18 cellular contexts compared by ENCODE assay signal in the genomic region with DNA sequence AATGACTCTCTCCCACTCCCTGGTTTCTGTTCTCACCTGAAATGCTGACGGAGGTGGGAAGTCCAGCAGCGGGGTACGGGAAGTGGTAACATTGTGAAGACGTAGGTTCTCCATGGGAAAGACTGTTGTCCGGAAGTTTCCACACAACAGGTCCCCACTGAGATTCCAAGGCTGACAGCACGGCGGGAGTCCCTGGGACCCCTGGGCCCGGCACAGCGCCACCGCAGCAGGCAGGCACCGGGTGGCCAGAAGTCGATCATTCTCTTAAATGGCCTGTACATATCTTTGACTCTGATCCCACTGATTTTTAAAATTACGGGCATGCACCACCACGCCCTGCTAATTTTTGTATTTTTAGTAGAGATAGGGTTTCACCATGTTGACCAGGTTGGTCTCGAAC.
DNase-seq lines count a peak whose midpoint lies in the region; ATAC-seq and TF ChIP-seq lines count a peak whose summit lies in the region.
"Had no signal": no experiment of that assay in that cellular context is flagged by ENCODE, and none has a peak within 500 bp of the region (broad histone marks: within the 10 kb centered on the region; RNA-seq: fewer than 3 reads in every experiment).

No MANE protein-coding gene starts in this region.

- no peaks in the 10 kb centered on the region for H3K9me3 ChIP-seq in stomach
- H3K9me3 ChIP-seq: A549, Caco-2, HAP-1 had no signal

- no peak for TF ChIP-seq POLR2A in stomach (IDR thresholded peaks at IDR 0.05)

- peak; percentile 30 for DNase-seq in H7
- DNase-seq in islet precursor cell: peak; percentile 22
- peak; percentile 42 for DNase-seq in posterior vena cava (ENCODE audit: low spot score)
- DNase-seq in stomach: peak; percentile 14
- no peak for DNase-seq in NCI-H2227 (lab: John Stamatoyannopoulos, UW; ENCODE audit: unreplicated experiment)
- DNase-seq in HEK293T (ENCODE audit: extremely low spot score): no peak
- no peak for DNase-seq in activated naive CD4-positive, alpha-beta T cell treated with anti-CD3 and anti-CD28 coated beads, Interleukin-2, amount 10 ng/mL, durations not matched to agents 7 days and 5 days
- DNase-seq: 8988T; C1 segment of cervical spinal cord; Caco-2; CD4-positive, CD25-positive, alpha-beta regulatory T cell; CD8-positive, alpha-beta T cell; DMS153; DND-41 had no signal

- ATAC-seq in GM18520 (IDR thresholded peaks at IDR 0.05; ENCODE audit: unreplicated experiment): no peak
- ATAC-seq: A549; CD8-positive, alpha-beta T cell; GM23338 had no signal

- no peaks in the 10 kb centered on the region for H3K36me3 ChIP-seq in H7 (replicated peaks; ENCODE audit: control insufficient read depth, insufficient read depth, low read length)
- H3K36me3 ChIP-seq in stomach: no peaks in the 10 kb centered on the region
- H3K36me3 ChIP-seq: HAP-1 had no signal

- H3K4me1 Mint-ChIP-seq in activated naive CD4-positive, alpha-beta T cell treated with anti-CD3 and anti-CD28 coated beads, Interleukin-2, amount 10 ng/mL, durations not matched to agents 7 days and 5 days: no peaks in the 10 kb centered on the region
- H3K4me1 Mint-ChIP-seq: CD4-positive, CD25-positive, alpha-beta regulatory T cell; GM23338 had no signal

- no peak overlapping the region for H3K27ac ChIP-seq in stomach
- H3K27ac ChIP-seq: A549 had no signal

- no peak overlapping the region for H3K27ac Mint-ChIP-seq in activated naive CD4-positive, alpha-beta T cell treated with anti-CD3 and anti-CD28 coated beads, Interleukin-2, amount 10 ng/mL, durations not matched to agents 7 days and 5 days
- H3K27ac Mint-ChIP-seq: CD8-positive, alpha-beta T cell; GM23338 had no signal

- no peak for TF ChIP-seq EP300 in stomach (IDR thresholded peaks at IDR 0.05)

- no peak overlapping the region for H3K4me3 ChIP-seq in H7 (ENCODE audit: insufficient read depth, low read depth, low read length)
- no peak overlapping the region for H3K4me3 ChIP-seq in stomach
- H3K4me3 ChIP-seq: A549, GM23338, HAP-1 had no signal

- no peaks in the 10 kb centered on the region for H3K27me3 Mint-ChIP-seq in activated naive CD4-positive, alpha-beta T cell treated with anti-CD3 and anti-CD28 coated beads, Interleukin-2, amount 10 ng/mL, durations not matched to agents 7 days and 5 days
- H3K27me3 Mint-ChIP-seq: CD4-positive, CD25-positive, alpha-beta regulatory T cell had no signal

- H3K36me3 Mint-ChIP-seq in activated naive CD4-positive, alpha-beta T cell treated with anti-CD3 and anti-CD28 coated beads, Interleukin-2, amount 10 ng/mL, durations not matched to agents 7 days and 5 days: no peaks in the 10 kb centered on the region
- H3K36me3 Mint-ChIP-seq: CD4-positive, CD25-positive, alpha-beta regulatory T cell; CD8-positive, alpha-beta T cell had no signal

- CTCF ChIA-PET in HEK293T (lab: Yijun Ruan, JAX): no interaction called here
- CTCF ChIA-PET in activated naive CD4-positive, alpha-beta T cell treated with anti-CD3 and anti-CD28 coated beads, Interleukin-2, amount 10 ng/mL, durations not matched to agents 7 days and 5 days (lab: Charles Lee): no interaction called here

- H3K9me3 Mint-ChIP-seq in activated naive CD4-positive, alpha-beta T cell treated with anti-CD3 and anti-CD28 coated beads, Interleukin-2, amount 10 ng/mL, durations not matched to agents 7 days and 5 days: no peaks in the 10 kb centered on the region
- H3K9me3 Mint-ChIP-seq: CD4-positive, CD25-positive, alpha-beta regulatory T cell; CD8-positive, alpha-beta T cell had no signal

- no peak for TF ChIP-seq CTCF in stomach (IDR thresholded peaks at IDR 0.05)

- 91 to 96% (median 94%) methylated on average over 15 of the region's 15 CpGs for WGBS in stomach, 5 donors

- peaks cover 0 to 8% (median 4%) of the 10 kb centered on the region in 4 donors for H3K4me1 ChIP-seq in stomach
- H3K4me1 ChIP-seq: A549, Caco-2 had no signal

- POLR2A ChIA-PET in HEK293T (lab: Yijun Ruan, JAX): no interaction called here

- no peaks in the 10 kb centered on the region for H3K27me3 ChIP-seq in H7 (ENCODE audit: control insufficient read depth, insufficient read depth, low read length)
- H3K27me3 ChIP-seq in stomach: peaks cover 0 to 18% (median 2%) of the 10 kb centered on the region in 3 donors

- intact Hi-C loops in posterior vena cava (cut with DNase I) (no loop called here), stomach (cut with DNase I; ENCODE audit: low total_unique reads) (no loop called here)

- no peak overlapping the region for H3K4me3 Mint-ChIP-seq in activated naive CD4-positive, alpha-beta T cell treated with anti-CD3 and anti-CD28 coated beads, Interleukin-2, amount 10 ng/mL, durations not matched to agents 7 days and 5 days
- H3K4me3 Mint-ChIP-seq: CD4-positive, CD25-positive, alpha-beta regulatory T cell; CD8-positive, alpha-beta T cell; GM23338 had no signal

TF ChIP-seq in HEK293T, 16 proteins besides CTCF, POLR2A, EP300 and RAD21:
- TF ChIP-seq FOXK2 (IDR thresholded peaks at IDR 0.05): no peak
- TF ChIP-seq, protein P1, sequence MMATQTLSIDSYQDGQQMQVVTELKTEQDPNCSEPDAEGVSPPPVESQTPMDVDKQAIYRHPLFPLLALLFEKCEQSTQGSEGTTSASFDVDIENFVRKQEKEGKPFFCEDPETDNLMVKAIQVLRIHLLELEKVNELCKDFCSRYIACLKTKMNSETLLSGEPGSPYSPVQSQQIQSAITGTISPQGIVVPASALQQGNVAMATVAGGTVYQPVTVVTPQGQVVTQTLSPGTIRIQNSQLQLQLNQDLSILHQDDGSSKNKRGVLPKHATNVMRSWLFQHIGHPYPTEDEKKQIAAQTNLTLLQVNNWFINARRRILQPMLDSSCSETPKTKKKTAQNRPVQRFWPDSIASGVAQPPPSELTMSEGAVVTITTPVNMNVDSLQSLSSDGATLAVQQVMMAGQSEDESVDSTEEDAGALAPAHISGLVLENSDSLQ (IDR thresholded peaks at IDR 0.05): no peak
- no peak for TF ChIP-seq FOXA1 (IDR thresholded peaks at IDR 0.05)
- TF ChIP-seq TARDBP (IDR thresholded peaks at IDR 0.05): no peak
- TF ChIP-seq BHLHE40 (IDR thresholded peaks at IDR 0.05; ENCODE audit: borderline replicate concordance): no peak
- no peak for TF ChIP-seq LEF1 (IDR thresholded peaks at IDR 0.05; ENCODE audit: borderline replicate concordance)

Comparison
In these comparisons a context has a peak if more than half of its experiments do, and no peak if none do; other contexts are left out.
1. DNase-seq: peak in H7 (single experiment), islet precursor cell (single experiment), posterior vena cava (single experiment) and stomach (single experiment); none in NCI-H2227 (single experiment), HEK293T (single experiment) and activated naive CD4-positive, alpha-beta T cell treated with anti-CD3 and anti-CD28 coated beads, Interleukin-2, amount 10 ng/mL, durations not matched to agents 7 days and 5 days (single experiment).